ENCODE assay signal across 27 cellular contexts in genomic region chr5:127599847-127600246, GRCh38. TPM values are rescaled to one million over a fixed set of nuclear protein-coding genes. Genes with fewer than 3 reads are reported as not detected.
"Had no signal": no experiment of that assay in that cellular context is flagged by ENCODE, and none has a peak within 500 bp of the region (broad histone marks: within the 10 kb centered on the region; RNA-seq: fewer than 3 reads in every experiment).

No MANE protein-coding gene starts in this region.

- H3K4me3 ChIP-seq: adrenal gland had no signal

- ATAC-seq: activated CD4-positive, CD25-positive, alpha-beta regulatory T cell treated with anti-CD3 and anti-CD28 coated beads, Interleukin-2, amount 50 U/mL, for 24 hours; activated CD8-positive, alpha-beta T cell treated with anti-CD3 and anti-CD28 coated beads for 36 hours; activated T-cell treated with anti-CD3 and anti-CD28 coated beads, Interleukin-2, amount 50 U/mL, for 72 hours; PC-3 had no signal

- H3K9me3 ChIP-seq: adrenal gland had no signal

- H3K27me3 ChIP-seq: adrenal gland had no signal

- H3K27ac ChIP-seq: adrenal gland had no signal

- H3K36me3 ChIP-seq: adrenal gland had no signal

- H3K4me1 ChIP-seq: adrenal gland had no signal

- DNase-seq: activated CD4-positive, alpha-beta T cell treated with anti-CD3 and anti-CD28 coated beads for 4 hours; activated CD8-positive, alpha-beta memory T cell treated with anti-CD3 and anti-CD28 coated beads, Interleukin-2, amount 50 U/mL, for 4 hours; activated CD8-positive, alpha-beta T cell treated with anti-CD3 and anti-CD28 coated beads for 36 hours; activated naive CD4-positive, alpha-beta T cell treated with anti-CD3 and anti-CD28 coated beads, Interleukin-2, amount 50 U/mL, for 16 hours; activated naive CD8-positive, alpha-beta T cell treated with anti-CD3 and anti-CD28 coated beads, Interleukin-2, amount 10 ng/mL, durations not matched to agents 7 days and 5 days; activated T-cell treated with anti-CD3 and anti-CD28 coated beads, Interleukin-2, amount 50 U/mL, for 72 hours; adrenal gland; aorta; central memory CD4-positive, alpha-beta T cell; Kasumi-1; KBM-7; NCI-H1105 treated with DMSO at 0.1 percent for 48 hours; NCI-H146; NCI-H2029; NCI-H2107; NCI-H2171 treated with DMSO at 0.1 percent for 48 hours; NCI-H226; NCI-H526 treated with DMSO at 0.1 percent for 48 hours; NCI-H82; PC-3; SHP77 treated with DMSO at 0.1 percent for 48 hours had no signal

- FAIRE-seq: RCC 7860 had no signal

RNA-seq across cellular contexts. Expression of gene CTXN3, which starts 49.0 kb away (rescaled TPM):
- total RNA-seq: activated CD8-positive, alpha-beta T cell treated with anti-CD3 and anti-CD28 coated beads for 36 hours; activated naive CD8-positive, alpha-beta T cell treated with anti-CD3 and anti-CD28 coated beads, Interleukin-2, amount 10 ng/mL, durations not matched to agents 7 days and 5 days; activated T-cell treated with anti-CD3 and anti-CD28 coated beads, Interleukin-2, amount 50 U/mL, for 72 hours; activated T-helper 2 cell treated with anti-CD3 and anti-CD28 coated beads, Interferon-gamma antibody, Interleukin-2, Interleukin-4, amounts not matched to agents 10 μg/mL and 5 μg/mL and 100 μg/mL, durations not matched to agents 14 hours and 24 hours and 36 hours; adrenal gland; aorta; bronchial epithelial cell; NCI-H460; PC-3; SK-MEL-5 had no signal
